ENCODE assay signal across 17 cellular contexts in genomic region chr3:127745656-127746399, GRCh38.
DNase-seq lines count a peak whose midpoint lies in the region; ATAC-seq and TF ChIP-seq lines count a peak whose summit lies in the region.
"Had no signal": no experiment of that assay in that cellular context is flagged by ENCODE, and none has a peak within 500 bp of the region (broad histone marks: within the 10 kb centered on the region; RNA-seq: fewer than 3 reads in every experiment).

No MANE protein-coding gene starts in this region.

- peak overlapping the region; percentile 40; the same call in 1 of the 2 replicates for H2AK5ac ChIP-seq in IMR-90 (ENCODE audit: low read depth, low read length)

- no peak for TF ChIP-seq CTCF in IMR-90 (conservative IDR thresholded peaks at IDR 0.05; ENCODE audit: low read depth, low read length)

- H4K5ac ChIP-seq in IMR-90 (ENCODE audit: low read depth, low read length): no peak overlapping the region

- H3K36me3 ChIP-seq in IMR-90 (ENCODE audit: control insufficient read depth, insufficient read depth, low read length) (no peaks in the 10 kb centered on the region; the same call in 1 of the 2 replicates), subcutaneous abdominal adipose tissue (ENCODE audit: control insufficient read depth in 5 of 5, insufficient read depth in 5 of 5, low read length in 5 of 5) (peaks cover 0 to 36% (median 19%) of the 10 kb centered on the region in 5 donors)
- H3K36me3 ChIP-seq: brain microvascular endothelial cell had no signal

- CTCF ChIA-PET in IMR-90 (lab: Yijun Ruan, JAX): interaction anchor here (1.6 kb wide), 1 partner anchor 49 kb away, joined by 4 read pairs; no protein-coding TSS in a partner anchor
- CTCF ChIA-PET in activated CD4-positive, alpha-beta memory T cell treated with anti-CD3 and anti-CD28 coated beads for 36 hours (lab: Charles Lee): no interaction called here

- BruUV-seq in IMR-90 (replicated peaks; lab: Mats Ljungman, UMichigan): no TSS peak

- H2BK20ac ChIP-seq in IMR-90 (ENCODE audit: low read depth, low read length): no peak overlapping the region

- in situ Hi-C loops in IMR-90 (cut with MboI; ENCODE audit: low sequenced_read_pairs): no loop called here

- H3K4me3 ChIP-seq in IMR-90 (ENCODE audit: insufficient read depth, low read depth, low read length) (no peak overlapping the region), subcutaneous abdominal adipose tissue (ENCODE audit: low read depth in 1 of 5, low read length in 5 of 5) (no peak overlapping the region)

- 100% methylated on average over 5 of the region's 11 CpGs; no CpG with 5 or more reads in 1 of the 2 experiments for WGBS in IMR-90 (ENCODE audit: extremely low coverage in 2 of 2, insufficient read length in 1 of 2), 2 experiments

- H4K8ac ChIP-seq in IMR-90 (ENCODE audit: low read depth in 2 of 2, low read length in 2 of 2): no peak overlapping the region

- no peak overlapping the region for H3K4me2 ChIP-seq in IMR-90 (ENCODE audit: low read depth, low read length)

- no peak overlapping the region for H2BK5ac ChIP-seq in IMR-90 (ENCODE audit: low read depth, low read length, poor library complexity, severe bottlenecking)

- H3K9me3 ChIP-seq in IMR-90 (ENCODE audit: control insufficient read depth, insufficient read depth, low read length) (no peaks in the 10 kb centered on the region), subcutaneous abdominal adipose tissue (ENCODE audit: control insufficient read depth in 5 of 5, low read length in 5 of 5) (no peaks in the 10 kb centered on the region)

- H3K9me1 ChIP-seq in IMR-90 (ENCODE audit: insufficient read depth, low read length): peaks cover 47% of the 10 kb centered on the region

- no peaks in the 10 kb centered on the region for H3K36me3 Mint-ChIP-seq in activated CD4-positive, alpha-beta memory T cell treated with anti-CD3 and anti-CD28 coated beads for 36 hours
- H3K36me3 Mint-ChIP-seq: activated naive CD8-positive, alpha-beta T cell had no signal

- H2AFZ ChIP-seq in IMR-90 (replicated peaks; ENCODE audit: low read length, poor library complexity): no peak overlapping the region
- H2AFZ ChIP-seq: parathyroid adenoma had no signal

- DNase-seq in IMR-90: no peak
- DNase-seq in cerebellar cortex (ENCODE audit: low spot score): peak; percentile 57
- DNase-seq in mesenteric fat pad (ENCODE audit: low spot score): peak; percentile 60
- DNase-seq in activated CD4-positive, alpha-beta memory T cell treated with anti-CD3 and anti-CD28 coated beads for 36 hours: no peak
- DNase-seq in H4 (ENCODE audit: low spot score): no peak
- DNase-seq: activated CD4-positive, alpha-beta T cell treated with anti-CD3 and anti-CD28 coated beads, Interleukin-2, amount 10 ng/mL, durations not matched to agents 7 days and 5 days; activated T-cell treated with anti-CD3 and anti-CD28 coated beads for 4 hours; brain microvascular endothelial cell; GF-D8; hypothalamus; stimulated activated CD4-positive, alpha-beta T cell treated with anti-CD3 and anti-CD28 coated beads, Interleukin-12 subunit alpha, Interleukin-12 subunit beta, amount 100 ng/mL, for 4 hours; stimulated activated naive CD8-positive, alpha-beta T cell treated with anti-CD3 and anti-CD28 coated beads, Interleukin-15, Interleukin-2, amounts not matched to agents 100 U/mL and 50 U/mL, for 24 hours had no signal

- H3K27me3 ChIP-seq in IMR-90 (ENCODE audit: control insufficient read depth, insufficient read depth, low read length) (no peaks in the 10 kb centered on the region), subcutaneous abdominal adipose tissue (ENCODE audit: control insufficient read depth in 5 of 5, insufficient read depth in 4 of 5, low read length in 5 of 5) (no peaks in the 10 kb centered on the region)
- H3K27me3 ChIP-seq: brain microvascular endothelial cell had no signal

- TF ChIP-seq POLR2A in IMR-90 (IDR thresholded peaks at IDR 0.05; ENCODE audit: low read depth, low read length): no peak

- no peak overlapping the region for H3K27ac ChIP-seq in IMR-90 (ENCODE audit: insufficient read depth, low read length)
- peak overlapping the region; percentile 80 for H3K27ac ChIP-seq in subcutaneous abdominal adipose tissue (ENCODE audit: low read depth, low read length)
- H3K27ac ChIP-seq: brain microvascular endothelial cell, parathyroid adenoma had no signal

- peak overlapping the region; percentile 67 for H2AK9ac ChIP-seq in IMR-90 (replicated peaks; ENCODE audit: low read depth, low read length, poor library complexity)

- H4K91ac ChIP-seq in IMR-90 (ENCODE audit: insufficient read depth, low read depth, low read length): no peak overlapping the region

- H3K4me1 ChIP-seq in IMR-90 (ENCODE audit: control insufficient read depth, insufficient read depth, low read length) (peaks cover 29% of the 10 kb centered on the region), subcutaneous abdominal adipose tissue (ENCODE audit: control insufficient read depth in 5 of 5, insufficient read depth in 5 of 5, low read length in 5 of 5) (peaks cover 14 to 99% (median 88%) of the 10 kb centered on the region in 5 donors)
- H3K4me1 ChIP-seq: parathyroid adenoma had no signal

- no peak overlapping the region for H3K27ac Mint-ChIP-seq in activated CD4-positive, alpha-beta memory T cell treated with anti-CD3 and anti-CD28 coated beads for 36 hours
- H3K27ac Mint-ChIP-seq: activated CD4-positive, alpha-beta T cell treated with anti-CD3 and anti-CD28 coated beads, Interleukin-2, amount 10 ng/mL, durations not matched to agents 7 days and 5 days; activated naive CD8-positive, alpha-beta T cell had no signal

- H3K14ac ChIP-seq in IMR-90 (replicated peaks; ENCODE audit: low read depth, low read length): no peak overlapping the region

- H2BK15ac ChIP-seq in IMR-90 (ENCODE audit: low read depth, low read length): no peak overlapping the region

- no peak overlapping the region; the same call in 1 of the 2 replicates for H3K4ac ChIP-seq in IMR-90 (ENCODE audit: low read depth, low read length)

- H3K23ac ChIP-seq in IMR-90 (ENCODE audit: low read depth, low read length): no peak overlapping the region

- POLR2A ChIA-PET in IMR-90 (lab: Charles Lee; ENCODE audit: unreplicated experiment): no interaction called here
- POLR2A ChIA-PET in activated CD4-positive, alpha-beta memory T cell treated with anti-CD3 and anti-CD28 coated beads for 36 hours (lab: Charles Lee): no interaction called here

- peaks cover 1% of the 10 kb centered on the region; the same call in 1 of the 2 replicates for H4K20me1 ChIP-seq in IMR-90 (ENCODE audit: insufficient read depth, low read length)

- ATAC-seq in IMR-90 (ENCODE audit: low read depth) (no peak), SK-N-SH treated with all-trans-retinoic acid at 6 μM for 48 hours (no peak), HG03045 (IDR thresholded peaks at IDR 0.05; ENCODE audit: unreplicated experiment) (no peak)
- ATAC-seq: stimulated activated naive CD8-positive, alpha-beta T cell treated with anti-CD3 and anti-CD28 coated beads, Interleukin-15, Interleukin-2, amounts not matched to agents 100 U/mL and 50 U/mL, for 24 hours had no signal

- H3K9ac ChIP-seq in IMR-90 (ENCODE audit: low read depth, low read length) (no peak overlapping the region), subcutaneous abdominal adipose tissue (ENCODE audit: low read length in 5 of 5) (no peak overlapping the region)
- H3K9ac ChIP-seq: parathyroid adenoma had no signal

- TF ChIP-seq RAD21 in IMR-90 (IDR thresholded peaks at IDR 0.05; ENCODE audit: low read length): no peak

- no peak overlapping the region for H3K4me3 Mint-ChIP-seq in activated CD4-positive, alpha-beta memory T cell treated with anti-CD3 and anti-CD28 coated beads for 36 hours
- H3K4me3 Mint-ChIP-seq: activated CD4-positive, alpha-beta T cell treated with anti-CD3 and anti-CD28 coated beads, Interleukin-2, amount 10 ng/mL, durations not matched to agents 7 days and 5 days; activated naive CD8-positive, alpha-beta T cell had no signal

- intact Hi-C loops in IMR-90 (cut with micrococcal nuclease): no loop called here
- intact Hi-C loops in activated CD4-positive, alpha-beta memory T cell treated with anti-CD3 and anti-CD28 coated beads for 36 hours (cut with micrococcal nuclease): no loop called here

- H3K79me1 ChIP-seq in IMR-90 (ENCODE audit: low read depth in 1 of 2, low read length in 2 of 2): peaks cover 34 to 86% of the 10 kb centered on the region in 2 experiments

- H3K56ac ChIP-seq in IMR-90 (ENCODE audit: extremely low read depth, insufficient read depth, low read length): no peak overlapping the region

- no peak overlapping the region for H2BK120ac ChIP-seq in IMR-90 (ENCODE audit: low read depth, low read length)

- H3K4me1 Mint-ChIP-seq in activated CD4-positive, alpha-beta memory T cell treated with anti-CD3 and anti-CD28 coated beads for 36 hours (ENCODE audit: low read depth): peaks cover 10% of the 10 kb centered on the region

- dilution Hi-C loops in IMR-90 (cut with HindIII; ENCODE audit: low sequenced_read_pairs, unreplicated experiment): no loop called here

- H3K9me3 Mint-ChIP-seq in activated CD4-positive, alpha-beta memory T cell treated with anti-CD3 and anti-CD28 coated beads for 36 hours: no peaks in the 10 kb centered on the region
- H3K9me3 Mint-ChIP-seq: activated CD4-positive, alpha-beta T cell treated with anti-CD3 and anti-CD28 coated beads, Interleukin-2, amount 10 ng/mL, durations not matched to agents 7 days and 5 days had no signal

- no peak overlapping the region for H3K18ac ChIP-seq in IMR-90 (ENCODE audit: low read depth, low read length)

- H3K27me3 Mint-ChIP-seq in activated CD4-positive, alpha-beta memory T cell treated with anti-CD3 and anti-CD28 coated beads for 36 hours: peaks cover 10% of the 10 kb centered on the region

TF ChIP-seq in IMR-90, 13 proteins besides CTCF, POLR2A, EP300 and RAD21 (continues in another document):
- TF ChIP-seq FOS (IDR thresholded peaks at IDR 0.05; ENCODE audit: low read depth, low read length) (no peak), BHLHE40 (IDR thresholded peaks at IDR 0.05; ENCODE audit: low read depth, low read length) (no peak), MAFK (IDR thresholded peaks at IDR 0.05; ENCODE audit: low read depth, low read length) (no peak), RCOR1 (IDR thresholded peaks at IDR 0.05; ENCODE audit: insufficient replicate concordance, low read length) (no peak), MXI1 (IDR thresholded peaks at IDR 0.05; ENCODE audit: borderline replicate concordance, low read depth, low read length) (no peak), RFX5 (IDR thresholded peaks at IDR 0.05; ENCODE audit: low read depth, low read length) (no peak)

TF ChIP-seq in SK-N-SH treated with all-trans-retinoic acid at 6 μM for 48 hours, 23 proteins besides CTCF, POLR2A, EP300 and RAD21 (continues in another document):
- TF ChIP-seq ZFP30 (CRISPR knock-in tag; IDR thresholded peaks at IDR 0.05): no peak

Comparison
In these comparisons a context has a peak if more than half of its experiments do, and no peak if none do; other contexts are left out.
1. DNase-seq: peak in cerebellar cortex (single experiment) and mesenteric fat pad (single experiment); none in IMR-90 (single experiment), activated CD4-positive, alpha-beta memory T cell treated with anti-CD3 and anti-CD28 coated beads for 36 hours (single experiment) and H4 (single experiment).